ENCODE assay signal across 8 cellular contexts in the genomic region with DNA sequence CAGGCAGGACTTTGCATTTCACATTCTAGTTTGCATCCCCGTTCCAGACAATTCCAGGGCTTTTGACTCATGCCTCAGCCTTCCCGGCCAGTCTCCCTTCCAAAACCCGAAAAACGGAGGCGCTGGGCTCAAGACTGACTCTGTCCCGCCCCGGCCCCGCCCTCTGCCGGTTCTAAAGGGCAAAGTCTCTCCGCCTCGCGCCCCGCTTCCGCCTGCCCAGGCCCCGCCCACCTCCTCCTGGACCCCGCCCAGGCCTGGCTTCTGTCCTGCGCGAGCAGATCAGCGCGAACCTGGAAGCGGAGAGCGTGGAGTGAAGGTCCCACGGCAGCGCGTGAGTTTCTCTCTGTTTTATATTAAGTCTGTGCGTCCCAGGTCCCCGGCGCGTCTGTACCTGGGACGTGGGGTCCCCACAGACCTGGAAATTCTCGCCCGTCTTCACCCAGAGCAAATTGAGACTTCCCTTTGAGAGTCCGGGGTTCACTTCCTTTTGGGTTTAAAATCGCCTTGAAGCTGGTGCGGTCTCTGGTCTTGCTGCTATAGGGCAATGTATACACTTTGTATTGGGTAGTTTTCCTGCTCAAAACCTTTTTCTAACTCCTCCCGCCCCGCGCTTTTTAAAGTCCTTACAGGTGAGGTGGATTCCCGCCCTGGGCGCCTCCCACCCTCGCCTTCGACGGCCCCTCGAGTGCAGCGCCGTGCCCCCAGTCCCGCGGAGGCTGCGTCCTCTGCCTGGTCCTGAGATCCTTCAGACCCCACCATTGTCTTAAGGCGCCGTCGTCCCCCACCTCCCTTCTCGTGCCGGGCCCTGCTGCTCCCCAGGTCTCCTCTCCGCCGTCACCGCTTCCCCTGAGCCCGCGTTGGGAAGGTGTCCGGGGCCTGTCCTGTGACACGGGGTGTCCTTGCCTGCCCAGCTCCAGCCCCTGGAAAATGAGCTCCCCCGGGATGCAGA. TPM values are rescaled to one million over a fixed set of nuclear protein-coding genes. Genes with fewer than 3 reads are reported as not detected.
DNase-seq lines count a peak whose midpoint lies in the region; ATAC-seq and TF ChIP-seq lines count a peak whose summit lies in the region.

No MANE protein-coding gene starts in this region.

- H3K4me1 ChIP-seq in neuron (ENCODE audit: insufficient read depth, low read length): peaks cover 7% of the 10 kb centered on the region
- peaks cover 23 to 31% (median 25%) of the 10 kb centered on the region in 4 donors for H3K4me1 ChIP-seq in stomach

- TF ChIP-seq CTCF in stomach (IDR thresholded peaks at IDR 0.05): peak in 4 of 7 experiments; percentile 16 to 55 (median 20)

- TF ChIP-seq EP300 in stomach (IDR thresholded peaks at IDR 0.05): no peak

- H3K9me3 ChIP-seq in KOPT-K1 (ENCODE audit: insufficient read depth, low read length, poor library complexity, severe bottlenecking): peaks cover 15% of the 10 kb centered on the region
- peaks cover 14% of the 10 kb centered on the region for H3K9me3 ChIP-seq in neuron (ENCODE audit: low read length)
- H3K9me3 ChIP-seq in stomach: peaks cover 0 to 44% (median 14%) of the 10 kb centered on the region in 4 donors

- TF ChIP-seq POLR2A in stomach (IDR thresholded peaks at IDR 0.05): no peak

- H3K36me3 ChIP-seq in KOPT-K1 (ENCODE audit: insufficient read depth, low read length): peaks cover 15% of the 10 kb centered on the region
- peaks cover 17% of the 10 kb centered on the region for H3K36me3 ChIP-seq in neuron (ENCODE audit: insufficient read depth, low read length)
- H3K36me3 ChIP-seq in stomach: peaks cover 0 to 19% (median 6%) of the 10 kb centered on the region in 4 donors

- 0 to 2% (median 1%) methylated on average over 45 to 62 of the region's 62 CpGs for WGBS in stomach, 5 donors

- peak overlapping the region; percentile 98 for H2AFZ ChIP-seq in neuron (ENCODE audit: low read depth, low read length)

- peak; percentile 94 for DNase-seq in Daoy (ENCODE audit: low read depth)
- peak; percentile 92 for DNase-seq in RPMI8226
- DNase-seq in activated gamma-delta T cell (lab: John Stamatoyannopoulos, UW): peak; percentile 81
- peak; percentile 75 for DNase-seq in foreskin melanocyte
- peak; percentile 97 for DNase-seq in stomach

- intact Hi-C loops in stomach (cut with DNase I; ENCODE audit: low total_unique reads): no loop called here

- H3K4me3 ChIP-seq in neuron (ENCODE audit: low read length) (peak overlapping the region; percentile 78), stomach (peak overlapping the region; percentile 56 to 70 (median 67))

- ATAC-seq in GM21786 (IDR thresholded peaks at IDR 0.05; ENCODE audit: unreplicated experiment): peak; percentile 95

- no peaks in the 10 kb centered on the region for H3K27me3 ChIP-seq in neuron (ENCODE audit: insufficient read depth, low read length)
- no peaks in the 10 kb centered on the region for H3K27me3 ChIP-seq in stomach

- peak overlapping the region; percentile 66 for H3K27ac ChIP-seq in KOPT-K1 (ENCODE audit: low read depth, low read length, poor library complexity, severe bottlenecking)
- peak overlapping the region; percentile 78 to 90 (median 85) for H3K27ac ChIP-seq in stomach

RNA-seq across cellular contexts. Expression of a gene that starts 31.2 kb away (rescaled TPM):
- 6.3 and 11.7 TPM in 2 replicates for total RNA-seq in Daoy (2014; rRNA removed; shearing (Covaris generic))
- total RNA-seq in stomach: 10 to 100 TPM in 2 of 5 donors, 1 to 10 TPM in 3; 1.2 to 28.1 (median 9.0) TPM
- polyA plus RNA-seq in stomach: 1 to 10 TPM; 4.1 to 4.7 (median 4.2) TPM

RNA-seq across cellular contexts. Expression of a gene that starts 36.9 kb away (rescaled TPM):
- 23.8 and 45.5 TPM in 2 replicates for total RNA-seq in Daoy (2014; rRNA removed; shearing (Covaris generic))
- 100 to 1,000 TPM in 1 of 5 donors, 10 to 100 TPM in 4; 11.0 to 115 (median 35.8) TPM for total RNA-seq in stomach
- polyA plus RNA-seq in stomach: 10 to 100 TPM; 10.3 to 36.5 (median 19.1) TPM

Comparison
In these comparisons a context has a peak if more than half of its experiments do, and no peak if none do; other contexts are left out.
1. Peak in every context shown above with its lines: DNase-seq, ATAC-seq, H3K4me3 ChIP-seq and H3K27ac ChIP-seq.